ENCODE assay signal across 1 cellular context in the genomic region with DNA sequence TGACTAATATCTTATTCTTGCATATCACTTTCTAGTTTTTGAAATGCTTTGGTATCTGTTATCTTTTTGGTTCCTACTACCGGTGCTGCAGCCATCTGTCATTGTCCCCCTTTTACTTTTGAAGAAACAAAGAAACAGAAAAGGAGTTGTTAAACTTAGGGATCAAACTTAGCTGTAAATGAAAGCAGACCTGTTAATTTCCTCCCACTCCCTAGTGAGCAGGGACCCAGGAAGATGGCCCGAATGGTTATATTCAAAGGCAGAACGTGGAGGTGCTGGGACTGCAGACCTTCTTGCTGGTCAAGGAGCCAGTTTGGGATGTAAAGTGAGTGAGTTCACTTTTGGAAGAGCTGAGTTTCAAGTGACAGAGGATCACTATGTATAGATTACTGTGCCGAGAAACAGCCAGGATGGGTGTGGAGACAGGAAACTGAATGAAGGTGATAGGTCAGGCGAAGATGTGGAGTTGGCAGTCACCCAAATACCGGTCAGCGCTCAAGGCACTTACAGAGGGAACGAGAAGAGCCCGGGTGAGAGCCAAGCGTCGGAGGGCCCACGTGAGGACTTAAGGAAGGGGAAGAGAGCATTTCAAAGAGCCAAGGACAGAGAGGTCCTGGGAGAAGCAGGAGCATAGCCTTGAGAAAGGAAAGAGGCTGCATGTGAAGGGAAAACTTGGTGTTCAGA.
TF ChIP-seq lines count a peak whose summit lies in the region.

No MANE protein-coding gene starts in this region.

TF ChIP-seq in K562, 482 proteins besides CTCF, POLR2A, EP300 and RAD21 (continued from another document and continues in another):
- peak; percentile 69 for TF ChIP-seq NR2C1 (IDR thresholded peaks at IDR 0.05)
- peak; percentile 63 for TF ChIP-seq NR2C1 (tag; IDR thresholded peaks at IDR 0.05)
- TF ChIP-seq, protein P1, sequence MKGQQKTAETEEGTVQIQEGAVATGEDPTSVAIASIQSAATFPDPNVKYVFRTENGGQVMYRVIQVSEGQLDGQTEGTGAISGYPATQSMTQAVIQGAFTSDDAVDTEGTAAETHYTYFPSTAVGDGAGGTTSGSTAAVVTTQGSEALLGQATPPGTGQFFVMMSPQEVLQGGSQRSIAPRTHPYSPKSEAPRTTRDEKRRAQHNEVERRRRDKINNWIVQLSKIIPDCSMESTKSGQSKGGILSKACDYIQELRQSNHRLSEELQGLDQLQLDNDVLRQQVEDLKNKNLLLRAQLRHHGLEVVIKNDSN (CRISPR knock-in tag; IDR thresholded peaks at IDR 0.05): peak; percentile 50; the same call in 1 of the 2 replicates
- no peak for TF ChIP-seq ZEB2 (IDR thresholded peaks at IDR 0.05)
- TF ChIP-seq SMAD2 (IDR thresholded peaks at IDR 0.05; ENCODE audit: low read depth, low read length): no peak
- TF ChIP-seq, protein P2, sequence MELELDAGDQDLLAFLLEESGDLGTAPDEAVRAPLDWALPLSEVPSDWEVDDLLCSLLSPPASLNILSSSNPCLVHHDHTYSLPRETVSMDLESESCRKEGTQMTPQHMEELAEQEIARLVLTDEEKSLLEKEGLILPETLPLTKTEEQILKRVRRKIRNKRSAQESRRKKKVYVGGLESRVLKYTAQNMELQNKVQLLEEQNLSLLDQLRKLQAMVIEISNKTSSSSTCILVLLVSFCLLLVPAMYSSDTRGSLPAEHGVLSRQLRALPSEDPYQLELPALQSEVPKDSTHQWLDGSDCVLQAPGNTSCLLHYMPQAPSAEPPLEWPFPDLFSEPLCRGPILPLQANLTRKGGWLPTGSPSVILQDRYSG (tag; conservative IDR thresholded peaks at IDR 0.05; ENCODE audit: low read depth): no peak
- TF ChIP-seq, protein P3, sequence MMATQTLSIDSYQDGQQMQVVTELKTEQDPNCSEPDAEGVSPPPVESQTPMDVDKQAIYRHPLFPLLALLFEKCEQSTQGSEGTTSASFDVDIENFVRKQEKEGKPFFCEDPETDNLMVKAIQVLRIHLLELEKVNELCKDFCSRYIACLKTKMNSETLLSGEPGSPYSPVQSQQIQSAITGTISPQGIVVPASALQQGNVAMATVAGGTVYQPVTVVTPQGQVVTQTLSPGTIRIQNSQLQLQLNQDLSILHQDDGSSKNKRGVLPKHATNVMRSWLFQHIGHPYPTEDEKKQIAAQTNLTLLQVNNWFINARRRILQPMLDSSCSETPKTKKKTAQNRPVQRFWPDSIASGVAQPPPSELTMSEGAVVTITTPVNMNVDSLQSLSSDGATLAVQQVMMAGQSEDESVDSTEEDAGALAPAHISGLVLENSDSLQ (IDR thresholded peaks at IDR 0.05): peak; percentile 17; the same call in 1 of the 2 replicates
- TF ChIP-seq ZNF431 (CRISPR knock-in tag; IDR thresholded peaks at IDR 0.05): no peak
- TF ChIP-seq, protein P4, sequence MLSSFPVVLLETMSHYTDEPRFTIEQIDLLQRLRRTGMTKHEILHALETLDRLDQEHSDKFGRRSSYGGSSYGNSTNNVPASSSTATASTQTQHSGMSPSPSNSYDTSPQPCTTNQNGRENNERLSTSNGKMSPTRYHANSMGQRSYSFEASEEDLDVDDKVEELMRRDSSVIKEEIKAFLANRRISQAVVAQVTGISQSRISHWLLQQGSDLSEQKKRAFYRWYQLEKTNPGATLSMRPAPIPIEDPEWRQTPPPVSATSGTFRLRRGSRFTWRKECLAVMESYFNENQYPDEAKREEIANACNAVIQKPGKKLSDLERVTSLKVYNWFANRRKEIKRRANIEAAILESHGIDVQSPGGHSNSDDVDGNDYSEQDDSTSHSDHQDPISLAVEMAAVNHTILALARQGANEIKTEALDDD (IDR thresholded peaks at IDR 0.05): peak; percentile 60; the same call in 1 of the 2 replicates
- TF ChIP-seq THRB (CRISPR knock-in tag; conservative IDR thresholded peaks at IDR 0.05): no peak
- no peak for TF ChIP-seq ZNF121 (CRISPR knock-in tag; conservative IDR thresholded peaks at IDR 0.05)
- TF ChIP-seq CBFA2T2 (conservative IDR thresholded peaks at IDR 0.05): 0 out of 2 replicates have a peak, but pooled peaks have one; percentile 3
- peak in 1 of 3 experiments; percentile 58; a peak in 2 of 6 replicates for TF ChIP-seq ZBTB11 (CRISPR knock-in tag; IDR thresholded peaks at IDR 0.05)
- no peak for TF ChIP-seq ELF1 (tag; IDR thresholded peaks at IDR 0.05)
- peak; percentile 95 for TF ChIP-seq NFIC (IDR thresholded peaks at IDR 0.05)
- no peak for TF ChIP-seq NFATC3 (IDR thresholded peaks at IDR 0.05)
- TF ChIP-seq NR2C2 (CRISPR knock-in tag; IDR thresholded peaks at IDR 0.05): no peak
- peak; percentile 84 for TF ChIP-seq NR2C2 (tag; IDR thresholded peaks at IDR 0.05)
- TF ChIP-seq TAF1 (IDR thresholded peaks at IDR 0.05; ENCODE audit: control insufficient read depth, extremely low read depth, insufficient read depth, low read length, severe bottlenecking): no peak
- TF ChIP-seq FOSL1 (tag; conservative IDR thresholded peaks at IDR 0.05): no peak
- TF ChIP-seq ZBTB8A (IDR thresholded peaks at IDR 0.05; ENCODE audit: partially characterized antibody): no peak
- no peak for TF ChIP-seq KLF13 (tag; IDR thresholded peaks at IDR 0.05; ENCODE audit: borderline replicate concordance, low read depth)
- TF ChIP-seq, protein P5, sequence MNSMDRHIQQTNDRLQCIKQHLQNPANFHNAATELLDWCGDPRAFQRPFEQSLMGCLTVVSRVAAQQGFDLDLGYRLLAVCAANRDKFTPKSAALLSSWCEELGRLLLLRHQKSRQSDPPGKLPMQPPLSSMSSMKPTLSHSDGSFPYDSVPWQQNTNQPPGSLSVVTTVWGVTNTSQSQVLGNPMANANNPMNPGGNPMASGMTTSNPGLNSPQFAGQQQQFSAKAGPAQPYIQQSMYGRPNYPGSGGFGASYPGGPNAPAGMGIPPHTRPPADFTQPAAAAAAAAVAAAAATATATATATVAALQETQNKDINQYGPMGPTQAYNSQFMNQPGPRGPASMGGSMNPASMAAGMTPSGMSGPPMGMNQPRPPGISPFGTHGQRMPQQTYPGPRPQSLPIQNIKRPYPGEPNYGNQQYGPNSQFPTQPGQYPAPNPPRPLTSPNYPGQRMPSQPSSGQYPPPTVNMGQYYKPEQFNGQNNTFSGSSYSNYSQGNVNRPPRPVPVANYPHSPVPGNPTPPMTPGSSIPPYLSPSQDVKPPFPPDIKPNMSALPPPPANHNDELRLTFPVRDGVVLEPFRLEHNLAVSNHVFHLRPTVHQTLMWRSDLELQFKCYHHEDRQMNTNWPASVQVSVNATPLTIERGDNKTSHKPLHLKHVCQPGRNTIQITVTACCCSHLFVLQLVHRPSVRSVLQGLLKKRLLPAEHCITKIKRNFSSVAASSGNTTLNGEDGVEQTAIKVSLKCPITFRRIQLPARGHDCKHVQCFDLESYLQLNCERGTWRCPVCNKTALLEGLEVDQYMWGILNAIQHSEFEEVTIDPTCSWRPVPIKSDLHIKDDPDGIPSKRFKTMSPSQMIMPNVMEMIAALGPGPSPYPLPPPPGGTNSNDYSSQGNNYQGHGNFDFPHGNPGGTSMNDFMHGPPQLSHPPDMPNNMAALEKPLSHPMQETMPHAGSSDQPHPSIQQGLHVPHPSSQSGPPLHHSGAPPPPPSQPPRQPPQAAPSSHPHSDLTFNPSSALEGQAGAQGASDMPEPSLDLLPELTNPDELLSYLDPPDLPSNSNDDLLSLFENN (IDR thresholded peaks at IDR 0.05; ENCODE audit: low read depth in 2 of 2, low read length in 2 of 2): no peak
- no peak for TF ChIP-seq ZNF41 (CRISPR knock-in tag; conservative IDR thresholded peaks at IDR 0.05)
- peak; percentile 73 for TF ChIP-seq L3MBTL2 (IDR thresholded peaks at IDR 0.05)
- TF ChIP-seq, protein P6, sequence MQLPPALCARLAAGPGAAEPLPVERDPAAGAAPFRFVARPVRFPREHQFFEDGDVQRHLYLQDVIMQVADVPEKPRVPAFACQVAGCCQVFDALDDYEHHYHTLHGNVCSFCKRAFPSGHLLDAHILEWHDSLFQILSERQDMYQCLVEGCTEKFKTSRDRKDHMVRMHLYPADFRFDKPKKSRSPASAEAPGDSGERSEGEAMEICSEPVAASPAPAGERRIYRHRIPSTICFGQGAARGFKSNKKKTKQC (CRISPR knock-in tag; IDR thresholded peaks at IDR 0.05): no peak
- TF ChIP-seq SP2 (IDR thresholded peaks at IDR 0.05; ENCODE audit: extremely low read depth, low read depth, low read length, poor library complexity, severe bottlenecking): no peak
- no peak for TF ChIP-seq ZNF175 (CRISPR knock-in tag; IDR thresholded peaks at IDR 0.05; ENCODE audit: low read depth)
- no peak for TF ChIP-seq SREBF1 (IDR thresholded peaks at IDR 0.05; ENCODE audit: borderline replicate concordance, low read depth, low read length)
- TF ChIP-seq U2AF2 (optimal IDR thresholded peaks at IDR 0.05; ENCODE audit: low read depth, low read length): no peak
- peak; percentile 29; the same call in 1 of the 2 replicates for TF ChIP-seq CBFA2T3 (IDR thresholded peaks at IDR 0.05)
- no peak for TF ChIP-seq ZNF274 (IDR thresholded peaks at IDR 0.05; ENCODE audit: borderline replicate concordance, low read depth, low read length)
- TF ChIP-seq E2F6 (IDR thresholded peaks at IDR 0.05; ENCODE audit: borderline replicate concordance in 1 of 2, extremely low read depth in 1 of 2, insufficient read depth in 1 of 2, insufficient read length in 1 of 2, low read depth in 1 of 2, low read length in 1 of 2, poor library complexity in 1 of 2, severe bottlenecking in 1 of 2): peak in 1 of 2 experiments; percentile 46
- TF ChIP-seq TEAD1 (CRISPR knock-in tag; IDR thresholded peaks at IDR 0.05): no peak
- TF ChIP-seq NCOA2 (IDR thresholded peaks at IDR 0.05; ENCODE audit: partially characterized antibody in 2 of 2): peak in 1 of 2 experiments; percentile 88
- TF ChIP-seq PRDM10 (IDR thresholded peaks at IDR 0.05; ENCODE audit: partially characterized antibody): peak; percentile 16
- no peak for TF ChIP-seq PURB (CRISPR knock-in tag; IDR thresholded peaks at IDR 0.05; ENCODE audit: low read depth)
